In the genomic region with DNA sequence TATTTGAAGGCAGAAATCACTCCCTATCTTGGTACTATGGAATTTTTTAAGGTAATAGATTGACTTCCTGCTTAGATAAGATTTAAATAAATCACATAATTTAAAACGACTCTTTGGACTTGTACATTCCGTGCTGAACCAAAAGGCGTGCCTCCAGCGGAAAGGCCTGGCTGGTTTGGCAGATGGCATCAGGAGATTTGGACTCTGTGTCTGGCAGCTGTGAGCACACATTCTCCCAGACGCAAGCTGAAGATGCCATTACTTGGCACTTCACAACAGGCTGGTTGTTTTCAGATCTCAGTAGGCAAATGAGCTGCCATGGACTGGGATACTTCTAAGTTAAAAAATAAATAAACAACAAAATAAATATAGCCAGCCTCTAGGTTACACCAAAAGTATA, we compare ENCODE assay signal across 22 cellular contexts.
A peak's percentile ranks its signal among the peaks of the same experiment; 100 is the strongest.
DNase-seq lines count a peak whose midpoint lies in the region; ATAC-seq and TF ChIP-seq lines count a peak whose summit lies in the region.
"Had no signal": no experiment of that assay in that cellular context is flagged by ENCODE, and none has a peak within 500 bp of the region (broad histone marks: within the 10 kb centered on the region; RNA-seq: fewer than 3 reads in every experiment).

No MANE protein-coding gene starts in this region.

- H3K4me1 ChIP-seq in adrenal gland (replicated peaks in 1 of 2): no peaks in the 10 kb centered on the region
- H3K4me1 ChIP-seq in esophagus muscularis mucosa: peaks cover 0 to 41% (median 26%) of the 10 kb centered on the region in 4 donors
- H3K4me1 ChIP-seq in mucosa of descending colon (ENCODE audit: low read depth): no peaks in the 10 kb centered on the region
- peaks cover 12% of the 10 kb centered on the region for H3K4me1 ChIP-seq in suprapubic skin
- H3K4me1 ChIP-seq: BE2C had no signal

- H3K27me3 ChIP-seq in adrenal gland (no peaks in the 10 kb centered on the region), esophagus muscularis mucosa (no peaks in the 10 kb centered on the region), suprapubic skin (no peaks in the 10 kb centered on the region)
- H3K27me3 ChIP-seq: sigmoid colon had no signal

- H3K4me3 ChIP-seq in adrenal gland: no peak overlapping the region
- H3K4me3 ChIP-seq in esophagus muscularis mucosa: no peak overlapping the region
- H3K4me3 ChIP-seq in mucosa of descending colon: no peak overlapping the region
- H3K4me3 ChIP-seq in suprapubic skin: no peak overlapping the region
- H3K4me3 ChIP-seq: coronary artery, sigmoid colon had no signal

- intact Hi-C loops in adrenal gland (cut with DNase I): no loop called here
- intact Hi-C loops in esophagus muscularis mucosa (cut with DNase I): no loop called here
- intact Hi-C loops in mucosa of descending colon (cut with DNase I, micrococcal nuclease): no loop called here

- TF ChIP-seq EP300 in esophagus muscularis mucosa (IDR thresholded peaks at IDR 0.05) (peak; percentile 15), suprapubic skin (IDR thresholded peaks at IDR 0.05) (no peak)

- WGBS in adrenal gland, 4 donors: 61 to 71% (median 67%) methylated on average over 5 of the region's 5 CpGs
- 70% methylated on average over 5 of the region's 5 CpGs for WGBS in esophagus muscularis mucosa
- WGBS in suprapubic skin: 22% methylated on average over 5 of the region's 5 CpGs

- H3K36me3 ChIP-seq in adrenal gland (replicated peaks in 1 of 2) (peaks cover 0 to 4% of the 10 kb centered on the region in 2 donors), esophagus muscularis mucosa (peaks cover 27 to 95% (median 69%) of the 10 kb centered on the region in 4 donors), mucosa of descending colon (ENCODE audit: low read depth) (peaks cover 5% of the 10 kb centered on the region), suprapubic skin (peaks cover 62% of the 10 kb centered on the region)
- H3K36me3 ChIP-seq: BE2C had no signal

- ATAC-seq in mucosa of descending colon: peak; percentile 93
- no peak for ATAC-seq in HG03196 (IDR thresholded peaks at IDR 0.05; ENCODE audit: unreplicated experiment)

- no peak for TF ChIP-seq CTCF in adrenal gland (IDR thresholded peaks at IDR 0.05)
- no peak for TF ChIP-seq CTCF in esophagus muscularis mucosa (IDR thresholded peaks at IDR 0.05)
- TF ChIP-seq CTCF in mucosa of descending colon (IDR thresholded peaks at IDR 0.05): no peak
- TF ChIP-seq CTCF in suprapubic skin (IDR thresholded peaks at IDR 0.05): no peak

- H3K27ac ChIP-seq in adrenal gland (peak overlapping the region in 2 of 5 donors; percentile 18 to 77), esophagus muscularis mucosa (replicated peaks in 1 of 4) (peak overlapping the region; percentile 29 to 68 (median 46)), suprapubic skin (peak overlapping the region; percentile 65)
- H3K27ac ChIP-seq: coronary artery, epithelial cell of prostate, VCaP had no signal

- DNase-seq in adrenal gland: peak in 4 of 7 donors; percentile 40 to 81 (median 55)
- no peak for DNase-seq in esophagus muscularis mucosa (ENCODE audit: extremely low spot score)
- DNase-seq in mucosa of descending colon: peak; percentile 10 to 60 (median 46)
- no peak for DNase-seq in suprapubic skin (ENCODE audit: low spot score in 2 of 2)
- no peak for DNase-seq in activated CD8-positive, alpha-beta memory T cell treated with anti-CD3 and anti-CD28 coated beads, Interleukin-2, amount 50 U/mL, for 4 hours
- DNase-seq in activated CD4-positive, alpha-beta T cell treated with anti-CD3 and anti-CD28 coated beads for 4 hours: no peak
- DNase-seq: activated CD4-positive, alpha-beta T cell treated with anti-CD3 and anti-CD28 coated beads, Interleukin-2, amount 50 U/mL, for 4 hours; activated naive CD4-positive, alpha-beta T cell treated with Interleukin-2 at 50 U/mL for 16 hours; activated T-cell treated with anti-CD3 and anti-CD28 coated beads for 4 hours; BE2C; Calu3; KBM-7; mesendoderm; NCI-H1048; NCI-H2081; NCI-H510A; SHP77; sigmoid colon had no signal

- H3K9me3 ChIP-seq in adrenal gland (replicated peaks in 1 of 3): no peaks in the 10 kb centered on the region
- no peaks in the 10 kb centered on the region for H3K9me3 ChIP-seq in esophagus muscularis mucosa
- H3K9me3 ChIP-seq in mucosa of descending colon: no peaks in the 10 kb centered on the region
- H3K9me3 ChIP-seq in suprapubic skin: no peaks in the 10 kb centered on the region
- H3K9me3 ChIP-seq: BE2C, sigmoid colon had no signal

- TF ChIP-seq POLR2A in adrenal gland (IDR thresholded peaks at IDR 0.05): no peak
- TF ChIP-seq POLR2A in esophagus muscularis mucosa (IDR thresholded peaks at IDR 0.05; ENCODE audit: low read depth): no peak
- no peak for TF ChIP-seq POLR2A in suprapubic skin (IDR thresholded peaks at IDR 0.05)

Comparison
In these comparisons a context has a peak if more than half of its experiments do, and no peak if none do; other contexts are left out.
1. DNase-seq: peak in adrenal gland (4 of 7) and mucosa of descending colon (3 of 3); none in esophagus muscularis mucosa (single experiment), suprapubic skin (0 of 2), activated CD8-positive, alpha-beta memory T cell treated with anti-CD3 and anti-CD28 coated beads, Interleukin-2, amount 50 U/mL, for 4 hours (single experiment) and activated CD4-positive, alpha-beta T cell treated with anti-CD3 and anti-CD28 coated beads for 4 hours (0 of 2).